30 cellular contexts compared by ENCODE assay signal in genomic region chr16:47638175-47638574, GRCh38.
"Had no signal": no experiment of that assay in that cellular context is flagged by ENCODE, and none has a peak within 500 bp of the region (broad histone marks: within the 10 kb centered on the region; RNA-seq: fewer than 3 reads in every experiment).

No MANE protein-coding gene starts in this region.

- H2AFZ ChIP-seq: parathyroid adenoma had no signal

- H3K27me3 ChIP-seq: neutrophil, ovary, spleen, suprapubic skin, testis, tibial artery, transverse colon, upper lobe of right lung, uterus had no signal

- ATAC-seq: naive thymus-derived CD8-positive, alpha-beta T cell; natural killer cell treated with Interleukin-12 subunit alpha and Interleukin-12 subunit beta and Interleukin-15 and Interleukin-18, amount 100 ng/mL, for 72 hours; psoas muscle; right cardiac atrium; sciatic nerve; stimulated activated memory B cell treated with anti-CD40 and anti-IgM and Interleukin-4, amounts not matched to agents 10 μg/mL and 1 μg/mL and 100 μg/mL, for 72 hours; stimulated activated naive CD8-positive, alpha-beta T cell treated with anti-CD3 and anti-CD28 coated beads, Interleukin-15, amount 100 ng/mL, for 72 hours; stimulated activated naive CD8-positive, alpha-beta T cell treated with anti-CD3 and anti-CD28 coated beads, Interleukin-15, Interleukin-2, amounts not matched to agents 100 U/mL and 50 U/mL, for 24 hours; upper lobe of right lung had no signal

- DNase-seq: naive thymus-derived CD8-positive, alpha-beta T cell; nephron progenitor cell; nucleus accumbens; ovary; posterior cingulate gyrus; psoas muscle; right cardiac atrium; spleen; stimulated activated CD4-positive, alpha-beta T cell treated with anti-CD3 and anti-CD28 coated beads, Interleukin-12 subunit alpha, Interleukin-12 subunit beta, amount 100 ng/mL, for 4 hours; stimulated activated CD4-positive, alpha-beta T cell treated with anti-CD3 and anti-CD28 coated beads, Interleukin-1b, Interleukin-23, amount 100 ng/mL, for 48 hours; stimulated activated CD4-positive, alpha-beta T cell treated with anti-CD3 and anti-CD28 coated beads, Interleukin-4, amount 100 ng/mL, for 1 hour; stimulated activated CD4-positive, alpha-beta T cell treated with anti-CD3 and anti-CD28 coated beads, Interleukin-4, amount 100 ng/mL, for 4 hours; stimulated activated CD8-positive, alpha-beta memory T cell treated with anti-CD3 and anti-CD28 coated beads, Interleukin-4, amount 100 ng/mL, for 48 hours; stimulated activated naive CD4-positive, alpha-beta T cell; stimulated activated naive CD8-positive, alpha-beta T cell treated with anti-CD3 and anti-CD28 coated beads, Interleukin-15, amount 100 ng/mL, for 72 hours; stimulated activated naive CD8-positive, alpha-beta T cell treated with anti-CD3 and anti-CD28 coated beads, Interleukin-15, Interleukin-2, amounts not matched to agents 100 U/mL and 50 U/mL, for 24 hours; substantia nigra; testis; tibial artery; transverse colon; upper lobe of right lung; uterus had no signal

- H3K4me3 ChIP-seq: ovary, psoas muscle, skin epidermis, smooth muscle cell, spleen, suprapubic skin, testis, tibial artery, transverse colon, upper lobe of right lung, uterus had no signal

- H3K36me3 ChIP-seq: ovary, uterus had no signal

- H3K9me3 ChIP-seq: neutrophil, ovary, psoas muscle, spleen, suprapubic skin, testis, tibial artery, transverse colon, upper lobe of right lung, uterus had no signal

- H3K9ac ChIP-seq: parathyroid adenoma had no signal

- H3K4me1 ChIP-seq: parathyroid adenoma, suprapubic skin, testis, transverse colon, upper lobe of right lung, uterus had no signal

- H3K4me2 ChIP-seq: smooth muscle cell had no signal

- H3K27ac ChIP-seq: neutrophil, ovary, parathyroid adenoma, psoas muscle, skin epidermis, spleen, suprapubic skin, testis, tibial artery, transverse colon, upper lobe of right lung, uterus had no signal

- H3K79me2 ChIP-seq: parathyroid adenoma had no signal
